In genomic region chr3:115783938-115784738, GRCh38 we compare ENCODE assay signal across 8 cellular contexts.
A peak's percentile ranks its signal among the peaks of the same experiment; 100 is the strongest.
DNase-seq lines count a peak whose midpoint lies in the region; ATAC-seq, FAIRE-seq and TF ChIP-seq lines count a peak whose summit lies in the region.

No MANE protein-coding gene starts in this region.

- H3K27me3 ChIP-seq in HepG2 (ENCODE audit: control insufficient read depth in 1 of 2, insufficient read depth in 2 of 2, low read length in 2 of 2): no peaks in the 10 kb centered on the region

- no peaks in the 10 kb centered on the region for H3K36me3 Mint-ChIP-seq in activated CD4-positive, alpha-beta T cell treated with anti-CD3 and anti-CD28 coated beads, Interleukin-2, amount 10 ng/mL, durations not matched to agents 7 days and 5 days (ENCODE audit: low read depth)
- H3K36me3 Mint-ChIP-seq in dendritic cell treated with granulocyte-macrophage colony-stimulating factor and Interleukin-4, amounts not matched to agents 40 ng/mL and 50 ng/mL, for 4 days (ENCODE audit: low read depth): no peaks in the 10 kb centered on the region

- peak; percentile 86 for DNase-seq in NCI-H526 treated with DMSO at 0.1 percent for 48 hours (lab: John Stamatoyannopoulos, UW)
- peak; percentile 88 for DNase-seq in activated CD4-positive, alpha-beta T cell treated with anti-CD3 and anti-CD28 coated beads, Interleukin-2, amount 10 ng/mL, durations not matched to agents 7 days and 5 days
- DNase-seq in HepG2 (ENCODE audit: low spot score): peak; percentile 87
- peak; percentile 79 to 86 for DNase-seq in stimulated activated CD4-positive, alpha-beta T cell treated with anti-CD3 and anti-CD28 coated beads, Interleukin-2, amount 100 ng/mL, for 48 hours

- H3K4me2 ChIP-seq in HepG2 (ENCODE audit: low read depth, low read length): peak overlapping the region; percentile 67

- peaks cover 48% of the 10 kb centered on the region for H3K4me1 ChIP-seq in HepG2 (ENCODE audit: insufficient read depth, low read length)

- peak overlapping the region; percentile 59 for H3K9ac ChIP-seq in HepG2 (ENCODE audit: insufficient read depth, low read depth, low read length)

- ATAC-seq in GM19397 (IDR thresholded peaks at IDR 0.05; ENCODE audit: unreplicated experiment) (peak; percentile 89), HG03558 (IDR thresholded peaks at IDR 0.05; ENCODE audit: extremely low read depth, unreplicated experiment) (peak; percentile 76), HepG2 (peak; percentile 96)

- TF ChIP-seq EP300 in HepG2 (IDR thresholded peaks at IDR 0.05; ENCODE audit: low read depth in 2 of 2, low read length in 2 of 2): peak in 1 of 2 experiments; percentile 61; a peak in 1 of 4 replicates
- TF ChIP-seq EP300 in HepG2 (CRISPR knock-in tag; IDR thresholded peaks at IDR 0.05; ENCODE audit: borderline replicate concordance): no peak

- H3K27me3 Mint-ChIP-seq in activated CD4-positive, alpha-beta T cell treated with anti-CD3 and anti-CD28 coated beads, Interleukin-2, amount 10 ng/mL, durations not matched to agents 7 days and 5 days: no peaks in the 10 kb centered on the region
- H3K27me3 Mint-ChIP-seq in dendritic cell treated with granulocyte-macrophage colony-stimulating factor and Interleukin-4, amounts not matched to agents 40 ng/mL and 50 ng/mL, for 4 days: peaks cover 30% of the 10 kb centered on the region

- peak overlapping the region; percentile 82 for H3K4me3 Mint-ChIP-seq in activated CD4-positive, alpha-beta T cell treated with anti-CD3 and anti-CD28 coated beads, Interleukin-2, amount 10 ng/mL, durations not matched to agents 7 days and 5 days
- peak overlapping the region; percentile 88 for H3K4me3 Mint-ChIP-seq in dendritic cell treated with granulocyte-macrophage colony-stimulating factor and Interleukin-4, amounts not matched to agents 40 ng/mL and 50 ng/mL, for 4 days

- no peak for FAIRE-seq in HepG2 (lab: Jason Lieb, UNC)

- H3K4me1 Mint-ChIP-seq in activated CD4-positive, alpha-beta T cell treated with anti-CD3 and anti-CD28 coated beads, Interleukin-2, amount 10 ng/mL, durations not matched to agents 7 days and 5 days: peaks cover 14% of the 10 kb centered on the region
- H3K4me1 Mint-ChIP-seq in dendritic cell treated with granulocyte-macrophage colony-stimulating factor and Interleukin-4, amounts not matched to agents 40 ng/mL and 50 ng/mL, for 4 days (ENCODE audit: low read depth): peaks cover 12% of the 10 kb centered on the region

- peak; percentile 91 for TF ChIP-seq RAD21 in HepG2 (CRISPR knock-in tag; IDR thresholded peaks at IDR 0.05)

- no peaks in the 10 kb centered on the region for H3K9me3 Mint-ChIP-seq in activated CD4-positive, alpha-beta T cell treated with anti-CD3 and anti-CD28 coated beads, Interleukin-2, amount 10 ng/mL, durations not matched to agents 7 days and 5 days
- no peaks in the 10 kb centered on the region for H3K9me3 Mint-ChIP-seq in dendritic cell treated with granulocyte-macrophage colony-stimulating factor and Interleukin-4, amounts not matched to agents 40 ng/mL and 50 ng/mL, for 4 days

- no peak overlapping the region for H2AFZ ChIP-seq in HepG2 (ENCODE audit: low read length)

- intact Hi-C loops in dendritic cell treated with granulocyte-macrophage colony-stimulating factor and Interleukin-4, amounts not matched to agents 40 ng/mL and 50 ng/mL, for 4 days (cut with micrococcal nuclease): loop anchor here (10.0 kb wide), 1 partner anchor 689 kb away; no protein-coding TSS in a partner anchor
- intact Hi-C loops in HepG2 (cut with micrococcal nuclease; ENCODE audit: unreplicated experiment): loop anchor here (1.0 to 5.0 kb wide), 6 partner anchors 8 to 637 kb away; partner anchors contain the start of gene ZBTB20

- H3K36me3 ChIP-seq in HepG2 (replicated peaks in 1 of 2; ENCODE audit: control insufficient read depth in 1 of 2, insufficient read depth in 2 of 2, low read length in 2 of 2): peaks cover 4 to 6% of the 10 kb centered on the region in 2 experiments; a peak in 1 of 5 replicates

- peak overlapping the region; percentile 97 for H3K27ac Mint-ChIP-seq in activated CD4-positive, alpha-beta T cell treated with anti-CD3 and anti-CD28 coated beads, Interleukin-2, amount 10 ng/mL, durations not matched to agents 7 days and 5 days
- H3K27ac Mint-ChIP-seq in dendritic cell treated with granulocyte-macrophage colony-stimulating factor and Interleukin-4, amounts not matched to agents 40 ng/mL and 50 ng/mL, for 4 days: peak overlapping the region; percentile 45

- peaks cover 3% of the 10 kb centered on the region; the same call in 1 of the 2 replicates for H4K20me1 ChIP-seq in HepG2 (ENCODE audit: insufficient read depth, low read length)

- H3K9me3 ChIP-seq in HepG2 (ENCODE audit: low read length): no peaks in the 10 kb centered on the region

- CTCF ChIA-PET in activated CD4-positive, alpha-beta T cell treated with anti-CD3 and anti-CD28 coated beads, Interleukin-2, amount 10 ng/mL, durations not matched to agents 7 days and 5 days (lab: Charles Lee): interaction anchor here (0.7 to 1.7 kb wide), 12 partner anchors 8 to 1419 kb away, joined by 3 to 7 read pairs (median 3); no protein-coding TSS in a partner anchor
- CTCF ChIA-PET in HepG2 (lab: Yijun Ruan, JAX; ENCODE audit: low intra/inter-chr PET ratio, low total read pairs): interaction anchor here (0.7 to 2.1 kb wide), 4 partner anchors 31 to 92 kb away, joined by 3 to 10 read pairs (median 4); no protein-coding TSS in a partner anchor

- 2% methylated on average over 21 of the region's 81 CpGs for WGBS in HepG2 (ENCODE audit: low lambda C conversion rate)

- POLR2A ChIA-PET in activated CD4-positive, alpha-beta T cell treated with anti-CD3 and anti-CD28 coated beads, Interleukin-2, amount 10 ng/mL, durations not matched to agents 7 days and 5 days (lab: Charles Lee): no interaction called here
- POLR2A ChIA-PET in HepG2 (lab: Yijun Ruan, JAX): interaction anchor here (0.8 to 1.8 kb wide), 7 partner anchors 8 to 637 kb away, joined by 3 to 22 read pairs (median 4); partner anchors contain the start of gene ZBTB20

- peak; percentile 14 to 64; a peak in 2 of 4 replicates for TF ChIP-seq POLR2A in HepG2 (IDR thresholded peaks at IDR 0.05; ENCODE audit: insufficient read depth in 1 of 2, low read depth in 2 of 2, low read length in 2 of 2)

- in situ Hi-C loops in HepG2 (cut with HindIII; ENCODE audit: extremely low pct_ligation_motif_present, low pct_unique_long_range_greater_than_20kb): no loop called here

- H3K79me2 ChIP-seq in HepG2 (ENCODE audit: insufficient read depth, low read length): peaks cover 24% of the 10 kb centered on the region

- no TSS peak for BruUV-seq in HepG2 (replicated peaks; lab: Mats Ljungman, UMichigan)

- H3K4me3 ChIP-seq in HepG2 (replicated peaks in 1 of 3; ENCODE audit: insufficient read depth in 1 of 3, low read depth in 2 of 3, low read length in 3 of 3): peak overlapping the region; percentile 55 to 77 (median 70)

- H3K27ac ChIP-seq in C4-2B (peak overlapping the region; percentile 71), HepG2 (ENCODE audit: extremely low read length, insufficient read depth, low read length) (peak overlapping the region; percentile 80)

- peak; percentile 96 for TF ChIP-seq CTCF in C4-2B (conservative IDR thresholded peaks at IDR 0.05)
- peak; percentile 91 for TF ChIP-seq CTCF in HepG2 (CRISPR knock-in tag; IDR thresholded peaks at IDR 0.05)

TF ChIP-seq in HepG2, 621 proteins besides CTCF, POLR2A, EP300 and RAD21 (continues in another document):
- TF ChIP-seq ZNF280D (CRISPR knock-in tag; IDR thresholded peaks at IDR 0.05): no peak
- TF ChIP-seq MTF2 (CRISPR knock-in tag; IDR thresholded peaks at IDR 0.05; ENCODE audit: borderline replicate concordance): peak; percentile 75; the same call in 1 of the 2 replicates
- TF ChIP-seq NPAS2 (CRISPR knock-in tag; IDR thresholded peaks at IDR 0.05; ENCODE audit: borderline replicate concordance): no peak
- TF ChIP-seq MAFK (conservative IDR thresholded peaks at IDR 0.05 in 1 of 2, IDR thresholded peaks at IDR 0.05 in 1 of 2; ENCODE audit: low read length in 2 of 2): no peak
- no peak for TF ChIP-seq STAT5B (CRISPR knock-in tag; IDR thresholded peaks at IDR 0.05)
- no peak for TF ChIP-seq ZNF549 (CRISPR knock-in tag; IDR thresholded peaks at IDR 0.05)
- no peak for TF ChIP-seq ZNF775 (CRISPR knock-in tag; IDR thresholded peaks at IDR 0.05; ENCODE audit: borderline replicate concordance)
- TF ChIP-seq, protein P1, sequence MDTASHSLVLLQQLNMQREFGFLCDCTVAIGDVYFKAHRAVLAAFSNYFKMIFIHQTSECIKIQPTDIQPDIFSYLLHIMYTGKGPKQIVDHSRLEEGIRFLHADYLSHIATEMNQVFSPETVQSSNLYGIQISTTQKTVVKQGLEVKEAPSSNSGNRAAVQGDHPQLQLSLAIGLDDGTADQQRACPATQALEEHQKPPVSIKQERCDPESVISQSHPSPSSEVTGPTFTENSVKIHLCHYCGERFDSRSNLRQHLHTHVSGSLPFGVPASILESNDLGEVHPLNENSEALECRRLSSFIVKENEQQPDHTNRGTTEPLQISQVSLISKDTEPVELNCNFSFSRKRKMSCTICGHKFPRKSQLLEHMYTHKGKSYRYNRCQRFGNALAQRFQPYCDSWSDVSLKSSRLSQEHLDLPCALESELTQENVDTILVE (CRISPR knock-in tag; IDR thresholded peaks at IDR 0.05): peak; percentile 23; the same call in 1 of the 2 replicates
- TF ChIP-seq AGO2 (optimal IDR thresholded peaks at IDR 0.05; ENCODE audit: low read depth, low read length): peak; percentile 99
- TF ChIP-seq ZNF670 (CRISPR knock-in tag; IDR thresholded peaks at IDR 0.05; ENCODE audit: borderline replicate concordance): no peak

Comparison
In these comparisons a context has a peak if more than half of its experiments do, and no peak if none do; other contexts are left out.
1. Peak in every context shown above with its lines: DNase-seq, ATAC-seq, H3K4me3 ChIP-seq and H3K27ac ChIP-seq.